ENCODE assay signal across 8 cellular contexts in genomic region chr11:46236918-46237247, GRCh38. TPM values are rescaled to one million over a fixed set of nuclear protein-coding genes. Genes with fewer than 3 reads are reported as not detected.
A peak's percentile ranks its signal among the peaks of the same experiment; 100 is the strongest.
DNase-seq lines count a peak whose midpoint lies in the region; ATAC-seq lines count a peak whose summit lies in the region.

No MANE protein-coding gene starts in this region.

- no peak overlapping the region for H3K9ac ChIP-seq in iPS-15b (ENCODE audit: low read depth, low read length)

- peaks cover 25% of the 10 kb centered on the region for H3K4me1 Mint-ChIP-seq in activated CD8-positive, alpha-beta memory T cell treated with anti-CD3 and anti-CD28 coated beads, Interleukin-2, amount 10 ng/mL, durations not matched to agents 7 days and 5 days
- peaks cover 30% of the 10 kb centered on the region for H3K4me1 Mint-ChIP-seq in activated T-helper 1 cell treated with anti-CD3 and anti-CD28 coated beads, Interleukin-12 subunit alpha, Interleukin-12 subunit beta, Interleukin-2, Interleukin-4 antibody, amounts not matched to agents 30 ng/mL and 10 ng/mL and 1 ng/mL, durations not matched to agents 14 hours and 24 hours and 36 hours (ENCODE audit: low read depth)
- H3K4me1 Mint-ChIP-seq in stimulated activated naive B cell treated with anti-CD40 and anti-IgM and Interleukin-4, amounts not matched to agents 10 μg/mL and 1 μg/mL and 100 μg/mL, for 72 hours, result peaks cover 15 to 19% of the 10 kb centered on the region in 2 donors

- intact Hi-C loops in activated T-helper 1 cell treated with anti-CD3 and anti-CD28 coated beads, Interleukin-12 subunit alpha, Interleukin-12 subunit beta, Interleukin-2, Interleukin-4 antibody, amounts not matched to agents 30 ng/mL and 10 ng/mL and 1 ng/mL, durations not matched to agents 14 hours and 24 hours and 36 hours (cut with micrococcal nuclease), result loop anchor here (5.0 to 10.0 kb wide), 4 partner anchors 130 to 380 kb away; partner anchors contain the start of genes AMBRA1, ATG13, HARBI1 and MDK

- peaks cover 9% of the 10 kb centered on the region for H3K27me3 ChIP-seq in iPS-15b (ENCODE audit: control insufficient read depth, insufficient read depth, low read length)

- peak overlapping the region; percentile 73 for H3K4me3 Mint-ChIP-seq in activated CD8-positive, alpha-beta memory T cell treated with anti-CD3 and anti-CD28 coated beads, Interleukin-2, amount 10 ng/mL, durations not matched to agents 7 days and 5 days
- H3K4me3 Mint-ChIP-seq in activated T-helper 1 cell treated with anti-CD3 and anti-CD28 coated beads, Interleukin-12 subunit alpha, Interleukin-12 subunit beta, Interleukin-2, Interleukin-4 antibody, amounts not matched to agents 30 ng/mL and 10 ng/mL and 1 ng/mL, durations not matched to agents 14 hours and 24 hours and 36 hours, result peak overlapping the region; percentile 93
- peak overlapping the region; percentile 76 to 77 for H3K4me3 Mint-ChIP-seq in stimulated activated naive B cell treated with anti-CD40 and anti-IgM and Interleukin-4, amounts not matched to agents 10 μg/mL and 1 μg/mL and 100 μg/mL, for 72 hours

- peaks cover 34% of the 10 kb centered on the region for H3K27me3 Mint-ChIP-seq in activated CD8-positive, alpha-beta memory T cell treated with anti-CD3 and anti-CD28 coated beads, Interleukin-2, amount 10 ng/mL, durations not matched to agents 7 days and 5 days
- peaks cover 18% of the 10 kb centered on the region for H3K27me3 Mint-ChIP-seq in activated T-helper 1 cell treated with anti-CD3 and anti-CD28 coated beads, Interleukin-12 subunit alpha, Interleukin-12 subunit beta, Interleukin-2, Interleukin-4 antibody, amounts not matched to agents 30 ng/mL and 10 ng/mL and 1 ng/mL, durations not matched to agents 14 hours and 24 hours and 36 hours (ENCODE audit: insufficient read depth)
- peaks cover 53 to 63% of the 10 kb centered on the region in 2 donors for H3K27me3 Mint-ChIP-seq in stimulated activated naive B cell treated with anti-CD40 and anti-IgM and Interleukin-4, amounts not matched to agents 10 μg/mL and 1 μg/mL and 100 μg/mL, for 72 hours

- peak overlapping the region; percentile 82 for H3K27ac Mint-ChIP-seq in activated CD8-positive, alpha-beta memory T cell treated with anti-CD3 and anti-CD28 coated beads, Interleukin-2, amount 10 ng/mL, durations not matched to agents 7 days and 5 days
- peak overlapping the region; percentile 100 for H3K27ac Mint-ChIP-seq in activated T-helper 1 cell treated with anti-CD3 and anti-CD28 coated beads, Interleukin-12 subunit alpha, Interleukin-12 subunit beta, Interleukin-2, Interleukin-4 antibody, amounts not matched to agents 30 ng/mL and 10 ng/mL and 1 ng/mL, durations not matched to agents 14 hours and 24 hours and 36 hours
- H3K27ac Mint-ChIP-seq in stimulated activated naive B cell treated with anti-CD40 and anti-IgM and Interleukin-4, amounts not matched to agents 10 μg/mL and 1 μg/mL and 100 μg/mL, for 72 hours, result peak overlapping the region; percentile 79

- peaks cover 10% of the 10 kb centered on the region for H3K4me1 ChIP-seq in iPS-15b (ENCODE audit: control insufficient read depth, insufficient read depth, low read length)

- H3K36me3 Mint-ChIP-seq in activated CD8-positive, alpha-beta memory T cell treated with anti-CD3 and anti-CD28 coated beads, Interleukin-2, amount 10 ng/mL, durations not matched to agents 7 days and 5 days, result no peaks in the 10 kb centered on the region
- H3K36me3 Mint-ChIP-seq in activated T-helper 1 cell treated with anti-CD3 and anti-CD28 coated beads, Interleukin-12 subunit alpha, Interleukin-12 subunit beta, Interleukin-2, Interleukin-4 antibody, amounts not matched to agents 30 ng/mL and 10 ng/mL and 1 ng/mL, durations not matched to agents 14 hours and 24 hours and 36 hours (ENCODE audit: low read depth), result no peaks in the 10 kb centered on the region
- H3K36me3 Mint-ChIP-seq in stimulated activated naive B cell treated with anti-CD40 and anti-IgM and Interleukin-4, amounts not matched to agents 10 μg/mL and 1 μg/mL and 100 μg/mL, for 72 hours, result peaks cover 0 to 1% of the 10 kb centered on the region in 2 donors

- CTCF ChIA-PET in activated CD8-positive, alpha-beta memory T cell treated with anti-CD3 and anti-CD28 coated beads, Interleukin-2, amount 10 ng/mL, durations not matched to agents 7 days and 5 days (lab: Charles Lee), result interaction anchor here (1.4 to 10.4 kb wide), 7 partner anchors 40 to 272 kb away, joined by 6 to 189 read pairs (median 21); partner anchors contain the start of gene CREB3L1

- H3K36me3 ChIP-seq in iPS-15b (ENCODE audit: control insufficient read depth, insufficient read depth, low read length), result no peaks in the 10 kb centered on the region

- H3K9me3 ChIP-seq in iPS-15b (ENCODE audit: control insufficient read depth, insufficient read depth, low read length), result no peaks in the 10 kb centered on the region

- ATAC-seq in activated CD8-positive, alpha-beta memory T cell treated with anti-CD3 and anti-CD28 coated beads, Interleukin-2, amount 10 ng/mL, durations not matched to agents 7 days and 5 days, result no peak
- ATAC-seq in stimulated activated naive B cell treated with anti-CD40 and anti-IgM and Interleukin-4, amounts not matched to agents 10 μg/mL and 1 μg/mL and 100 μg/mL, for 72 hours (replicated peaks), result no peak
- no peak for ATAC-seq in HG03095 (IDR thresholded peaks at IDR 0.05; ENCODE audit: unreplicated experiment)

- peak overlapping the region; percentile 72 for H3K4me3 ChIP-seq in iPS-15b (ENCODE audit: low read depth, low read length)

- H3K9me3 Mint-ChIP-seq in activated CD8-positive, alpha-beta memory T cell treated with anti-CD3 and anti-CD28 coated beads, Interleukin-2, amount 10 ng/mL, durations not matched to agents 7 days and 5 days (ENCODE audit: low read depth), result no peaks in the 10 kb centered on the region
- no peaks in the 10 kb centered on the region for H3K9me3 Mint-ChIP-seq in activated T-helper 1 cell treated with anti-CD3 and anti-CD28 coated beads, Interleukin-12 subunit alpha, Interleukin-12 subunit beta, Interleukin-2, Interleukin-4 antibody, amounts not matched to agents 30 ng/mL and 10 ng/mL and 1 ng/mL, durations not matched to agents 14 hours and 24 hours and 36 hours
- peaks cover 0 to 3% of the 10 kb centered on the region in 2 donors for H3K9me3 Mint-ChIP-seq in stimulated activated naive B cell treated with anti-CD40 and anti-IgM and Interleukin-4, amounts not matched to agents 10 μg/mL and 1 μg/mL and 100 μg/mL, for 72 hours

- DNase-seq in activated CD8-positive, alpha-beta memory T cell treated with anti-CD3 and anti-CD28 coated beads, Interleukin-2, amount 10 ng/mL, durations not matched to agents 7 days and 5 days, result no peak
- DNase-seq in activated CD8-positive, alpha-beta memory T cell treated with anti-CD3 and anti-CD28 coated beads for 24 hours, result no peak
- no peak for DNase-seq in activated T-helper 1 cell treated with anti-CD3 and anti-CD28 coated beads, Interleukin-12 subunit alpha, Interleukin-12 subunit beta, Interleukin-2, Interleukin-4 antibody, amounts not matched to agents 30 ng/mL and 10 ng/mL and 1 ng/mL, durations not matched to agents 14 hours and 24 hours and 36 hours (ENCODE audit: low spot score)
- DNase-seq in stimulated activated naive B cell treated with anti-CD40 and anti-IgM and Interleukin-4, amounts not matched to agents 10 μg/mL and 1 μg/mL and 100 μg/mL, for 72 hours, result no peak
- DNase-seq in NCI-H1105 (lab: John Stamatoyannopoulos, UW), result no peak
- no peak for DNase-seq in HT-29 (ENCODE audit: low spot score)

RNA-seq across cellular contexts. Expression of gene CREB3L1, which starts 40.6 kb away (rescaled TPM):
- not detected for total RNA-seq in activated CD8-positive, alpha-beta memory T cell treated with anti-CD3 and anti-CD28 coated beads, Interleukin-2, amount 10 ng/mL, durations not matched to agents 7 days and 5 days
- total RNA-seq in activated T-helper 1 cell treated with anti-CD3 and anti-CD28 coated beads, Interleukin-12 subunit alpha, Interleukin-12 subunit beta, Interleukin-2, Interleukin-4 antibody, amounts not matched to agents 30 ng/mL and 10 ng/mL and 1 ng/mL, durations not matched to agents 14 hours and 24 hours and 36 hours, result 0.15 and 0.39 TPM in 2 replicates
- total RNA-seq in HT-29 (2014; rRNA removed; shearing (Covaris generic)), result 50.1 and 64.2 TPM in 2 replicates

Comparison
In these comparisons a context has a peak if more than half of its experiments do, and no peak if none do; other contexts are left out.
1. RNA of gene CREB3L1, which starts 40.6 kb away (total RNA-seq): 50.1 to 64.2 TPM in HT-29; 0.15 to 0.39 TPM in activated T-helper 1 cell treated with anti-CD3 and anti-CD28 coated beads, Interleukin-12 subunit alpha, Interleukin-12 subunit beta, Interleukin-2, Interleukin-4 antibody, amounts not matched to agents 30 ng/mL and 10 ng/mL and 1 ng/mL, durations not matched to agents 14 hours and 24 hours and 36 hours and not detected in activated CD8-positive, alpha-beta memory T cell treated with anti-CD3 and anti-CD28 coated beads, Interleukin-2, amount 10 ng/mL, durations not matched to agents 7 days and 5 days; every median in the first group is over 10 times any median in the second.
2. Peak in every context shown above with its lines, with median percentiles within 50 percentile points of each other: H3K27ac Mint-ChIP-seq and H3K4me3 Mint-ChIP-seq.